8 cellular contexts compared by ENCODE assay signal in genomic region chr9:91033802-91034201, GRCh38.
DNase-seq lines count a peak whose midpoint lies in the region; ATAC-seq, FAIRE-seq and TF ChIP-seq lines count a peak whose summit lies in the region.

No MANE protein-coding gene starts in this region.

- peak; percentile 40; the same call in 1 of the 3 replicates for ATAC-seq in DND-41 (ENCODE audit: insufficient read depth, low read depth)
- no peak for ATAC-seq in GM21528 (IDR thresholded peaks at IDR 0.05; ENCODE audit: low FRiP score, unreplicated experiment)

- no peaks in the 10 kb centered on the region for H4K20me1 ChIP-seq in DND-41 (ENCODE audit: insufficient read depth, low read length)

- H3K79me2 ChIP-seq in DND-41 (ENCODE audit: insufficient read depth, low read length) = no peaks in the 10 kb centered on the region

- H2AFZ ChIP-seq in DND-41 (ENCODE audit: low read depth, low read length) = no peak overlapping the region

- H3K9ac ChIP-seq in DND-41 (ENCODE audit: low read depth, low read length) (no peak overlapping the region), NT2/D1 (ENCODE audit: insufficient read length, low read depth) (no peak overlapping the region), kidney (ENCODE audit: low read length in 2 of 2) (no peak overlapping the region)

- no peak overlapping the region for H3K4me2 ChIP-seq in DND-41 (ENCODE audit: insufficient read depth, low read length)

- DNase-seq in DND-41 (peak; percentile 51), NT2/D1 (ENCODE audit: low read depth, low spot score) (peak; percentile 32), kidney (peak; percentile 43), posterior cingulate gyrus (no peak), superior temporal gyrus (ENCODE audit: extremely low spot score) (no peak)
- DNase-seq in activated T-helper 1 cell treated with anti-CD3 and anti-CD28 coated beads, Interleukin-2, amount 50 U/mL, for 16 hours (ENCODE audit: low read depth in 1 of 2, low spot score in 1 of 2) = peak; percentile 29 to 57
- DNase-seq in stimulated activated naive CD4-positive, alpha-beta T cell (lab: John Stamatoyannopoulos, UW) = peak in 5 of 6 experiments; percentile 3 to 49 (median 36)

- TF ChIP-seq CTCF in DND-41 (IDR thresholded peaks at IDR 0.05; ENCODE audit: borderline replicate concordance, extremely low read depth, low read length, poor library complexity, severe bottlenecking) (peak; percentile 66), kidney (IDR thresholded peaks at IDR 0.05; ENCODE audit: borderline replicate concordance, extremely low read depth, insufficient read depth) (peak; percentile 6)

- H3K9me3 ChIP-seq in DND-41 (ENCODE audit: insufficient read depth, low read length, severe bottlenecking) (no peaks in the 10 kb centered on the region), NT2/D1 (ENCODE audit: insufficient read depth, low read length) (peaks cover 3% of the 10 kb centered on the region; the same call in 1 of the 2 replicates), kidney (ENCODE audit: control insufficient read depth in 1 of 2, low read length in 2 of 2) (no peaks in the 10 kb centered on the region)

- H3K36me3 ChIP-seq in DND-41 (ENCODE audit: insufficient read depth, low read length) (no peaks in the 10 kb centered on the region), NT2/D1 (ENCODE audit: insufficient read depth, insufficient read length, low read length) (no peaks in the 10 kb centered on the region), kidney (ENCODE audit: control insufficient read depth in 1 of 2, insufficient read depth in 2 of 2, low read length in 2 of 2) (no peaks in the 10 kb centered on the region)

- H3K4me3 ChIP-seq in DND-41 (ENCODE audit: low read depth in 1 of 2, low read length in 2 of 2) = no peak overlapping the region
- no peak overlapping the region for H3K4me3 ChIP-seq in NT2/D1 (ENCODE audit: insufficient read length, low read depth)
- no peak overlapping the region for H3K4me3 ChIP-seq in kidney (ENCODE audit: low read length in 2 of 2)

- intact Hi-C loops in kidney (cut with DNase I) (loop anchor here (10.0 kb wide), 1 partner anchor 401 kb away; no protein-coding TSS in a partner anchor), posterior cingulate gyrus (cut with DNase I) (no loop called here)

- H3K27ac ChIP-seq in DND-41 (ENCODE audit: low read length) = no peak overlapping the region
- H3K27ac ChIP-seq in kidney (ENCODE audit: low read depth in 2 of 2, low read length in 2 of 2) = no peak overlapping the region

- peaks cover 12% of the 10 kb centered on the region for H3K4me1 ChIP-seq in DND-41 (ENCODE audit: insufficient read depth, low read length)
- peaks cover 16% of the 10 kb centered on the region for H3K4me1 ChIP-seq in NT2/D1 (ENCODE audit: insufficient read depth, insufficient read length)
- H3K4me1 ChIP-seq in kidney (ENCODE audit: control insufficient read depth in 1 of 2, insufficient read depth in 1 of 2, low read depth in 1 of 2, low read length in 2 of 2) = peaks cover 15 to 17% of the 10 kb centered on the region in 2 donors

- H3K27me3 ChIP-seq in DND-41 (ENCODE audit: insufficient read depth, low read length, poor library complexity) (no peaks in the 10 kb centered on the region), NT2/D1 (ENCODE audit: insufficient read depth, insufficient read length) (no peaks in the 10 kb centered on the region)

- no peak for FAIRE-seq in kidney (lab: Jason Lieb, UNC)

Comparison
In these comparisons a context has a peak if more than half of its experiments do, and no peak if none do; other contexts are left out.
1. DNase-seq: peak in DND-41 (single experiment), NT2/D1 (single experiment), activated T-helper 1 cell treated with anti-CD3 and anti-CD28 coated beads, Interleukin-2, amount 50 U/mL, for 16 hours (2 of 2), kidney (single experiment) and stimulated activated naive CD4-positive, alpha-beta T cell (5 of 6); none in posterior cingulate gyrus (0 of 10) and superior temporal gyrus (single experiment).